26 cellular contexts compared by ENCODE assay signal in the genomic region with DNA sequence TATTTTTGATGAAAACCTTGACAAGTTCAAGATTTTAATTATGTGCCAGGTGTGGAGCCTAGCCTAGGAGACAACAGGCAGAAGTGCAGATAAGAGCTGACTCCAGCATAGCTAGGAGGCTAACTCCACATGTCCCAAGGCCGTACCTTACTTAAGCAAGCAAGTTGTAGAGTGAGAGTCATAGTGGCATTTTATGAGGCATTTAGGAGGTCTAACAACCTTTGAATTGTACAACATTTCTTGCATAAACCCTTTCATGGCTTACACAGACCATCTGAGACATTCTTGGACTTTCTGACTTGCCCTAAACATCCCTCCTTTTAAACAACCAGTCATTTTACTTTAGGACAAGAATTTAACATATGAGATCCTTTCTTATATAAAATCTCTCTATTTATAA. TPM values are rescaled to one million over a fixed set of nuclear protein-coding genes. Genes with fewer than 3 reads are reported as not detected.
"Had no signal": no experiment of that assay in that cellular context is flagged by ENCODE, and none has a peak within 500 bp of the region (broad histone marks: within the 10 kb centered on the region; RNA-seq: fewer than 3 reads in every experiment).

No MANE protein-coding gene starts in this region.

- FAIRE-seq: endometrium, keratinocyte had no signal

- H3K36me3 ChIP-seq: esophagus squamous epithelium, gastrocnemius medialis, heart right ventricle, left lung, lower lobe of right lung had no signal

- H3K4me1 ChIP-seq: gastrocnemius medialis, heart right ventricle, left lung, lower lobe of right lung had no signal

- DNase-seq: dermis blood vessel endothelial cell; dorsolateral prefrontal cortex; effector CD4-positive, alpha-beta T cell; effector memory CD4-positive, alpha-beta T cell; erythroblast; esophagus squamous epithelium; foreskin fibroblast; foreskin melanocyte; gastrocnemius medialis; glutamatergic neuron; head of caudate nucleus; heart right ventricle; hippocampal formation; left cardiac atrium; left lung; left ventricle myocardium superior; lower lobe of right lung; mesenchymal stem cell; midbrain had no signal

- H3K27me3 ChIP-seq: dorsolateral prefrontal cortex, esophagus squamous epithelium, gastrocnemius medialis, heart right ventricle, left lung had no signal

- H3K9me3 ChIP-seq: esophagus squamous epithelium, gastrocnemius medialis had no signal

- ATAC-seq: esophagus mucosa, gastrocnemius medialis, heart right ventricle, left cardiac atrium, left lung, left ventricle myocardium superior, lower lobe of right lung had no signal

- H3K27ac ChIP-seq: coronary artery, dorsolateral prefrontal cortex, epithelial cell of prostate, esophagus squamous epithelium, gastrocnemius medialis, heart right ventricle, left lung, lower lobe of right lung had no signal

- H3K4me3 ChIP-seq: coronary artery, dorsolateral prefrontal cortex, esophagus squamous epithelium, gastrocnemius medialis, heart right ventricle, left lung, lower lobe of right lung had no signal

RNA-seq across cellular contexts. Expression of gene DNAH6, which starts 48.9 kb away (rescaled TPM):
- total RNA-seq: gastrocnemius medialis, glomerular endothelial cell, lung microvascular endothelial cell had no signal
